ENCODE assay signal across 29 cellular contexts in the genomic region with DNA sequence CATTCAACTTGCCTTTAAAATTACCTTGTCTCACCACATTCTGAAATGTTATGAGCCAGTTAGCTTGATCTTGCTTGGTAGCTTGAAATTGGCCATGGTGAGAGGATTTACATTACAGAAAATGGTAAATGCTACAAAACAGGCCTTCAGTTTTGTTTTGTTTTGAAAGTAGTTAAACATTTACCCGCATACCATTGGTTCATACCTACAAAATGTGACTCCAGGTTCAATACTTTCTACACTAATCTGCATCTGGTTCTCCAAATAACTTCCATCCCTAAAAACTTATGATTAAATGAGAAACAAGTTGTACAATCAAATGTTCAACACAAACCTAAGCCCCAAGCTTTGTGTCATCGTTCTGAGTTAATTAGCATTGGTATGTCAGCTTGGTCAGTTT. TPM values are rescaled to one million over a fixed set of nuclear protein-coding genes. Genes with fewer than 3 reads are reported as not detected.
"Had no signal": no experiment of that assay in that cellular context is flagged by ENCODE, and none has a peak within 500 bp of the region (broad histone marks: within the 10 kb centered on the region; RNA-seq: fewer than 3 reads in every experiment).

No MANE protein-coding gene starts in this region.

- H3K27ac Mint-ChIP-seq: stimulated activated effector memory CD8-positive, alpha-beta T cell treated with anti-CD3 and anti-CD28 coated beads, Interleukin-12 subunit alpha, Interleukin-12 subunit beta, amount 100 ng/mL, for 72 hours; stimulated activated memory B cell treated with anti-CD40 and anti-IgM and Interleukin-4, amounts not matched to agents 10 μg/mL and 1 μg/mL and 100 μg/mL, for 72 hours; stimulated activated naive B cell treated with anti-CD40 and anti-IgM and Interleukin-4, amounts not matched to agents 10 μg/mL and 1 μg/mL and 100 μg/mL, for 72 hours; stimulated activated naive CD8-positive, alpha-beta T cell treated with anti-CD3 and anti-CD28 coated beads, Interleukin-15, amount 100 ng/mL, for 72 hours; stimulated activated naive CD8-positive, alpha-beta T cell treated with anti-CD3 and anti-CD28 coated beads, Interleukin-15, Interleukin-2, amounts not matched to agents 100 ng/mL and 50 ng/mL, for 24 hours; type B pancreatic cell had no signal

- H3K4me3 ChIP-seq: stomach, suprapubic skin, testis, thoracic aorta, thyroid gland, tibial artery, tibial nerve, transverse colon, upper lobe of left lung, upper lobe of right lung, uterus, vagina had no signal

- DNase-seq: stimulated activated CD4-positive, alpha-beta T cell treated with anti-CD3 and anti-CD28 coated beads, Interleukin-2, amount 100 ng/mL, for 48 hours; stimulated activated CD4-positive, alpha-beta T cell treated with anti-CD3 and anti-CD28 coated beads, Interleukin-4, amount 100 ng/mL, for 1 hour; stimulated activated CD4-positive, alpha-beta T cell treated with anti-CD3 and anti-CD28 coated beads, Interleukin-4, amount 100 ng/mL, for 24 hours; stimulated activated CD4-positive, alpha-beta T cell treated with anti-CD3 and anti-CD28 coated beads, Interleukin-4, amount 100 ng/mL, for 4 hours; stimulated activated CD8-positive, alpha-beta memory T cell treated with anti-CD3 and anti-CD28 coated beads, Interleukin-4, amount 100 ng/mL, for 48 hours; stimulated activated naive B cell treated with anti-CD40 and anti-IgM and Interleukin-4, amounts not matched to agents 10 μg/mL and 1 μg/mL and 100 μg/mL, for 72 hours; stimulated activated naive CD4-positive, alpha-beta T cell; stimulated activated naive CD4-positive, alpha-beta T cell treated with Interleukin-2 at 50 U/mL for 16 hours; stimulated activated naive CD8-positive, alpha-beta T cell treated with anti-CD3 and anti-CD28 coated beads, Interleukin-15, amount 100 ng/mL, for 72 hours; stimulated activated naive CD8-positive, alpha-beta T cell treated with anti-CD3 and anti-CD28 coated beads, Interleukin-15, Interleukin-2, amounts not matched to agents 100 U/mL and 50 U/mL, for 24 hours; stomach; substantia nigra; testis; thyroid gland; tibial artery; transverse colon; trophoblast cell; upper lobe of left lung; upper lobe of right lung; uterus had no signal

- FAIRE-seq: urothelium cell line had no signal

- H3K27me3 ChIP-seq: stomach, suprapubic skin, testis, thyroid gland, tibial artery, tibial nerve, transverse colon, upper lobe of left lung, upper lobe of right lung, uterus, vagina had no signal

- H3K4me3 Mint-ChIP-seq: stimulated activated effector memory CD8-positive, alpha-beta T cell treated with anti-CD3 and anti-CD28 coated beads, Interleukin-12 subunit alpha, Interleukin-12 subunit beta, amount 100 ng/mL, for 72 hours; stimulated activated memory B cell treated with anti-CD40 and anti-IgM and Interleukin-4, amounts not matched to agents 10 μg/mL and 1 μg/mL and 100 μg/mL, for 72 hours; stimulated activated naive B cell treated with anti-CD40 and anti-IgM and Interleukin-4, amounts not matched to agents 10 μg/mL and 1 μg/mL and 100 μg/mL, for 72 hours; stimulated activated naive CD8-positive, alpha-beta T cell treated with anti-CD3 and anti-CD28 coated beads, Interleukin-15, amount 100 ng/mL, for 72 hours; stimulated activated naive CD8-positive, alpha-beta T cell treated with anti-CD3 and anti-CD28 coated beads, Interleukin-15, Interleukin-2, amounts not matched to agents 100 ng/mL and 50 ng/mL, for 24 hours; type B pancreatic cell had no signal

- H3K27me3 Mint-ChIP-seq: stimulated activated memory B cell treated with anti-CD40 and anti-IgM and Interleukin-4, amounts not matched to agents 10 μg/mL and 1 μg/mL and 100 μg/mL, for 72 hours; stimulated activated naive B cell treated with anti-CD40 and anti-IgM and Interleukin-4, amounts not matched to agents 10 μg/mL and 1 μg/mL and 100 μg/mL, for 72 hours; stimulated activated naive CD8-positive, alpha-beta T cell treated with anti-CD3 and anti-CD28 coated beads, Interleukin-15, amount 100 ng/mL, for 72 hours; stimulated activated naive CD8-positive, alpha-beta T cell treated with anti-CD3 and anti-CD28 coated beads, Interleukin-15, Interleukin-2, amounts not matched to agents 100 ng/mL and 50 ng/mL, for 24 hours; type B pancreatic cell had no signal

- H3K4me1 ChIP-seq: stomach, suprapubic skin, thyroid gland, tibial artery, tibial nerve, transverse colon, upper lobe of left lung, upper lobe of right lung, uterus, vagina had no signal

- H3K9me3 Mint-ChIP-seq: stimulated activated effector memory CD8-positive, alpha-beta T cell treated with anti-CD3 and anti-CD28 coated beads, Interleukin-12 subunit alpha, Interleukin-12 subunit beta, amount 100 ng/mL, for 72 hours; stimulated activated memory B cell treated with anti-CD40 and anti-IgM and Interleukin-4, amounts not matched to agents 10 μg/mL and 1 μg/mL and 100 μg/mL, for 72 hours; stimulated activated naive B cell treated with anti-CD40 and anti-IgM and Interleukin-4, amounts not matched to agents 10 μg/mL and 1 μg/mL and 100 μg/mL, for 72 hours; stimulated activated naive CD8-positive, alpha-beta T cell treated with anti-CD3 and anti-CD28 coated beads, Interleukin-15, amount 100 ng/mL, for 72 hours; stimulated activated naive CD8-positive, alpha-beta T cell treated with anti-CD3 and anti-CD28 coated beads, Interleukin-15, Interleukin-2, amounts not matched to agents 100 ng/mL and 50 ng/mL, for 24 hours; type B pancreatic cell had no signal

- H3K27ac ChIP-seq: stomach, suprapubic skin, testis, thoracic aorta, thyroid gland, tibial artery, tibial nerve, transverse colon, upper lobe of left lung, upper lobe of right lung, uterus, vagina had no signal

- H3K4me1 Mint-ChIP-seq: stimulated activated effector memory CD8-positive, alpha-beta T cell treated with anti-CD3 and anti-CD28 coated beads, Interleukin-12 subunit alpha, Interleukin-12 subunit beta, amount 100 ng/mL, for 72 hours; stimulated activated memory B cell treated with anti-CD40 and anti-IgM and Interleukin-4, amounts not matched to agents 10 μg/mL and 1 μg/mL and 100 μg/mL, for 72 hours; stimulated activated naive B cell treated with anti-CD40 and anti-IgM and Interleukin-4, amounts not matched to agents 10 μg/mL and 1 μg/mL and 100 μg/mL, for 72 hours; stimulated activated naive CD8-positive, alpha-beta T cell treated with anti-CD3 and anti-CD28 coated beads, Interleukin-15, amount 100 ng/mL, for 72 hours had no signal

- ATAC-seq: stimulated activated effector memory CD8-positive, alpha-beta T cell treated with anti-CD3 and anti-CD28 coated beads, Interleukin-12 subunit alpha, Interleukin-12 subunit beta, amount 100 ng/mL, for 72 hours; stimulated activated memory B cell treated with anti-CD40 and anti-IgM and Interleukin-4, amounts not matched to agents 10 μg/mL and 1 μg/mL and 100 μg/mL, for 72 hours; stimulated activated naive B cell treated with anti-CD40 and anti-IgM and Interleukin-4, amounts not matched to agents 10 μg/mL and 1 μg/mL and 100 μg/mL, for 72 hours; stimulated activated naive CD8-positive, alpha-beta T cell treated with anti-CD3 and anti-CD28 coated beads, Interleukin-15, amount 100 ng/mL, for 72 hours; stimulated activated naive CD8-positive, alpha-beta T cell treated with anti-CD3 and anti-CD28 coated beads, Interleukin-15, Interleukin-2, amounts not matched to agents 100 U/mL and 50 U/mL, for 24 hours; upper lobe of right lung had no signal

- H3K9me3 ChIP-seq: stomach, suprapubic skin, testis, thoracic aorta, thyroid gland, tibial artery, tibial nerve, transverse colon, upper lobe of left lung, upper lobe of right lung, uterus, vagina had no signal

- H3K36me3 ChIP-seq: uterus had no signal

RNA-seq across cellular contexts. Expression of gene MYBL2, which starts 30.5 kb away (rescaled TPM):
- total RNA-seq: tibial nerve had no signal
